34 cellular contexts compared by ENCODE assay signal in the genomic region with DNA sequence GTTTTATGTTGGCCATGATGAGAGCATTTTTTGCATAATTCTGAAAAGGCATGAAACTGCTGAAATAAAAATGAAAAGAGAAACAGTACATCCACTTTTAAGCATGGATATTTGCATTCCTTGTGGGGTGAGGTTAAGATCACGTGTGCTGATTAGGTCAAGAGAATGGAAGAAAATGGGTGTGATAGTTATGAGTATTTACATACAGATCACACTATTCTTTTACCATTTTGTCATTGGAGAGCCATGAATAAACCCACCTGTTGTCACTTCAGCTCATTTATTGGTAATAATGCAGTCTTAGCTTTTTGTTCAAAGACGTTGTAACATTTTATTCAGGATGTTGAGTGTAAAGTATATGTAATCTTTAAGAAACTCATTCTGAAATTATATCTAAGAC.
"Had no signal": no experiment of that assay in that cellular context is flagged by ENCODE, and none has a peak within 500 bp of the region (broad histone marks: within the 10 kb centered on the region; RNA-seq: fewer than 3 reads in every experiment).

No MANE protein-coding gene starts in this region.

- ATAC-seq: activated CD4-positive, alpha-beta T cell treated with anti-CD3 and anti-CD28 coated beads for 36 hours; activated CD8-positive, alpha-beta memory T cell treated with anti-CD3 and anti-CD28 coated beads, Interleukin-2, amount 10 ng/mL, durations not matched to agents 7 days and 5 days; activated CD8-positive, alpha-beta T cell treated with anti-CD3 and anti-CD28 coated beads, Interleukin-2, amount 10 ng/mL, durations not matched to agents 7 days and 5 days; activated naive CD8-positive, alpha-beta T cell treated with anti-CD3 and anti-CD28 coated beads, Interleukin-2, amount 50 U/mL, for 24 hours; body of pancreas; effector memory CD8-positive, alpha-beta T cell; gastroesophageal sphincter; heart right ventricle; T-helper 17 cell had no signal

- DNase-seq: activated CD4-positive, alpha-beta memory T cell treated with anti-CD3 and anti-CD28 coated beads for 36 hours; activated CD4-positive, alpha-beta T cell treated with anti-CD3 and anti-CD28 coated beads for 36 hours; activated CD4-positive, alpha-beta T cell treated with anti-CD3 and anti-CD28 coated beads, Interleukin-2, amount 10 ng/mL, durations not matched to agents 24 days and 14 days; activated CD4-positive, CD25-positive, alpha-beta regulatory T cell; activated CD4-positive, CD25-positive, alpha-beta regulatory T cell treated with anti-CD3 and anti-CD28 coated beads, Interleukin-2, amount 50 U/mL, for 72 hours; activated CD8-positive, alpha-beta memory T cell treated with anti-CD3 and anti-CD28 coated beads, Interleukin-2, amount 10 ng/mL, durations not matched to agents 7 days and 5 days; activated CD8-positive, alpha-beta memory T cell treated with anti-CD3 and anti-CD28 coated beads, Interleukin-2, amount 50 U/mL, for 4 hours; activated CD8-positive, alpha-beta T cell treated with anti-CD3 and anti-CD28 coated beads, Interleukin-2, amount 10 ng/mL, durations not matched to agents 7 days and 5 days; activated effector memory CD4-positive, alpha-beta T cell treated with anti-CD3 and anti-CD28 coated beads, Interleukin-2, amount 50 U/mL, for 16 hours; activated naive CD4-positive, alpha-beta T cell treated with anti-CD3 and anti-CD28 coated beads for 36 hours; activated naive CD8-positive, alpha-beta T cell treated with anti-CD3 and anti-CD28 coated beads for 36 hours; activated naive CD8-positive, alpha-beta T cell treated with anti-CD3 and anti-CD28 coated beads, Interleukin-2, amount 50 U/mL, for 24 hours; activated T-cell treated with anti-CD3 and anti-CD28 coated beads, Interleukin-2, amount 50 U/mL, for 1 hour; activated T-cell treated with anti-CD3 and anti-CD28 coated beads, Interleukin-2, amount 50 U/mL, for 48 hours; adrenal gland; amygdala; aorta; body of pancreas; caudate nucleus; cortex of kidney; dermis blood vessel endothelial cell; effector CD4-positive, alpha-beta T cell; effector memory CD8-positive, alpha-beta T cell; erythroblast; foreskin melanocyte; heart right ventricle; T-helper 17 cell; T1000 had no signal

- H3K4me1 Mint-ChIP-seq: activated CD4-positive, alpha-beta T cell treated with anti-CD3 and anti-CD28 coated beads for 36 hours; activated CD4-positive, alpha-beta T cell treated with anti-CD3 and anti-CD28 coated beads, Interleukin-2, amount 10 ng/mL, durations not matched to agents 24 days and 14 days; activated CD8-positive, alpha-beta memory T cell treated with anti-CD3 and anti-CD28 coated beads, Interleukin-2, amount 10 ng/mL, durations not matched to agents 7 days and 5 days; activated naive CD4-positive, alpha-beta T cell treated with anti-CD3 and anti-CD28 coated beads, Interleukin-2, amount 50 U/mL, for 24 hours; activated naive CD8-positive, alpha-beta T cell treated with anti-CD3 and anti-CD28 coated beads for 36 hours; activated naive CD8-positive, alpha-beta T cell treated with anti-CD3 and anti-CD28 coated beads, Interleukin-2, amount 50 U/mL, for 24 hours; T-helper 17 cell had no signal

- H3K4me1 ChIP-seq: body of pancreas had no signal

- H3K27ac Mint-ChIP-seq: activated CD4-positive, alpha-beta memory T cell treated with anti-CD3 and anti-CD28 coated beads for 36 hours; activated CD4-positive, alpha-beta T cell treated with anti-CD3 and anti-CD28 coated beads for 36 hours; activated CD4-positive, alpha-beta T cell treated with anti-CD3 and anti-CD28 coated beads, Interleukin-2, amount 10 ng/mL, durations not matched to agents 24 days and 14 days; activated CD8-positive, alpha-beta memory T cell treated with anti-CD3 and anti-CD28 coated beads, Interleukin-2, amount 10 ng/mL, durations not matched to agents 7 days and 5 days; activated CD8-positive, alpha-beta T cell treated with anti-CD3 and anti-CD28 coated beads, Interleukin-2, amount 10 ng/mL, durations not matched to agents 7 days and 5 days; activated naive CD4-positive, alpha-beta T cell treated with anti-CD3 and anti-CD28 coated beads for 36 hours; activated naive CD4-positive, alpha-beta T cell treated with anti-CD3 and anti-CD28 coated beads, Interleukin-2, amount 50 U/mL, for 24 hours; activated naive CD8-positive, alpha-beta T cell treated with anti-CD3 and anti-CD28 coated beads for 36 hours; activated naive CD8-positive, alpha-beta T cell treated with anti-CD3 and anti-CD28 coated beads, Interleukin-2, amount 50 U/mL, for 24 hours; activated T-helper 1 cell treated with anti-CD3 and anti-CD28 coated beads, Interleukin-12 subunit alpha, Interleukin-12 subunit beta, Interleukin-2, Interleukin-4 antibody, amounts not matched to agents 30 ng/mL and 10 ng/mL and 1 ng/mL, durations not matched to agents 14 hours and 24 hours and 36 hours; activated T-helper 2 cell treated with anti-CD3 and anti-CD28 coated beads, Interferon-gamma antibody, Interleukin-2, Interleukin-4, amounts not matched to agents 10 μg/mL and 5 μg/mL and 100 μg/mL, durations not matched to agents 14 hours and 24 hours and 36 hours; effector memory CD8-positive, alpha-beta T cell; T-helper 17 cell; T-helper 2 cell treated with Interferon-gamma antibody and Interleukin-4, amounts not matched to agents 5 μg/mL and 100 μg/mL, for 36 hours had no signal

- H3K4me3 ChIP-seq: adrenal gland, body of pancreas, esophagus muscularis mucosa, gastroesophageal sphincter, heart right ventricle had no signal

- H3K27ac ChIP-seq: adrenal gland, body of pancreas, esophagus muscularis mucosa, gastroesophageal sphincter, heart right ventricle had no signal

- H3K4me3 Mint-ChIP-seq: activated CD4-positive, alpha-beta memory T cell treated with anti-CD3 and anti-CD28 coated beads for 36 hours; activated CD4-positive, alpha-beta T cell treated with anti-CD3 and anti-CD28 coated beads for 36 hours; activated CD4-positive, alpha-beta T cell treated with anti-CD3 and anti-CD28 coated beads, Interleukin-2, amount 10 ng/mL, durations not matched to agents 24 days and 14 days; activated CD8-positive, alpha-beta memory T cell treated with anti-CD3 and anti-CD28 coated beads, Interleukin-2, amount 10 ng/mL, durations not matched to agents 7 days and 5 days; activated CD8-positive, alpha-beta T cell treated with anti-CD3 and anti-CD28 coated beads, Interleukin-2, amount 10 ng/mL, durations not matched to agents 7 days and 5 days; activated naive CD4-positive, alpha-beta T cell treated with anti-CD3 and anti-CD28 coated beads for 36 hours; activated naive CD4-positive, alpha-beta T cell treated with anti-CD3 and anti-CD28 coated beads, Interleukin-2, amount 50 U/mL, for 24 hours; activated naive CD8-positive, alpha-beta T cell treated with anti-CD3 and anti-CD28 coated beads for 36 hours; activated naive CD8-positive, alpha-beta T cell treated with anti-CD3 and anti-CD28 coated beads, Interleukin-2, amount 50 U/mL, for 24 hours; activated T-helper 1 cell treated with anti-CD3 and anti-CD28 coated beads, Interleukin-12 subunit alpha, Interleukin-12 subunit beta, Interleukin-2, Interleukin-4 antibody, amounts not matched to agents 30 ng/mL and 10 ng/mL and 1 ng/mL, durations not matched to agents 14 hours and 24 hours and 36 hours; effector memory CD8-positive, alpha-beta T cell; T-helper 17 cell; T-helper 2 cell treated with Interferon-gamma antibody and Interleukin-4, amounts not matched to agents 5 μg/mL and 100 μg/mL, for 36 hours had no signal

- H3K36me3 ChIP-seq: adrenal gland, esophagus muscularis mucosa, gastroesophageal sphincter, heart right ventricle had no signal

- H3K9me3 ChIP-seq: adrenal gland, body of pancreas, esophagus muscularis mucosa, gastroesophageal sphincter, heart right ventricle had no signal

- H3K27me3 ChIP-seq: adrenal gland, body of pancreas, esophagus muscularis mucosa, gastroesophageal sphincter, heart right ventricle had no signal

- H3K36me3 Mint-ChIP-seq: activated CD4-positive, alpha-beta memory T cell treated with anti-CD3 and anti-CD28 coated beads for 36 hours; activated CD8-positive, alpha-beta memory T cell treated with anti-CD3 and anti-CD28 coated beads, Interleukin-2, amount 10 ng/mL, durations not matched to agents 7 days and 5 days; activated naive CD4-positive, alpha-beta T cell treated with anti-CD3 and anti-CD28 coated beads, Interleukin-2, amount 50 U/mL, for 24 hours; activated naive CD8-positive, alpha-beta T cell treated with anti-CD3 and anti-CD28 coated beads for 36 hours had no signal

- H3K9me3 Mint-ChIP-seq: activated CD4-positive, alpha-beta memory T cell treated with anti-CD3 and anti-CD28 coated beads for 36 hours; activated CD4-positive, alpha-beta T cell treated with anti-CD3 and anti-CD28 coated beads, Interleukin-2, amount 10 ng/mL, durations not matched to agents 24 days and 14 days; activated naive CD4-positive, alpha-beta T cell treated with anti-CD3 and anti-CD28 coated beads for 36 hours; activated naive CD4-positive, alpha-beta T cell treated with anti-CD3 and anti-CD28 coated beads, Interleukin-2, amount 50 U/mL, for 24 hours; activated naive CD8-positive, alpha-beta T cell treated with anti-CD3 and anti-CD28 coated beads for 36 hours; activated naive CD8-positive, alpha-beta T cell treated with anti-CD3 and anti-CD28 coated beads, Interleukin-2, amount 50 U/mL, for 24 hours; activated T-helper 1 cell treated with anti-CD3 and anti-CD28 coated beads, Interleukin-12 subunit alpha, Interleukin-12 subunit beta, Interleukin-2, Interleukin-4 antibody, amounts not matched to agents 30 ng/mL and 10 ng/mL and 1 ng/mL, durations not matched to agents 14 hours and 24 hours and 36 hours; activated T-helper 2 cell treated with anti-CD3 and anti-CD28 coated beads, Interferon-gamma antibody, Interleukin-2, Interleukin-4, amounts not matched to agents 10 μg/mL and 5 μg/mL and 100 μg/mL, durations not matched to agents 14 hours and 24 hours and 36 hours; effector memory CD8-positive, alpha-beta T cell; T-helper 2 cell treated with Interferon-gamma antibody and Interleukin-4, amounts not matched to agents 5 μg/mL and 100 μg/mL, for 36 hours had no signal
